In genomic region chr16:9525037-9525436, GRCh38 we compare ENCODE assay signal across 33 cellular contexts.
"Had no signal": no experiment of that assay in that cellular context is flagged by ENCODE, and none has a peak within 500 bp of the region (broad histone marks: within the 10 kb centered on the region; RNA-seq: fewer than 3 reads in every experiment).

No MANE protein-coding gene starts in this region.

- H3K9me3 ChIP-seq: adrenal gland, ascending aorta, breast epithelium, colonic mucosa, esophagus squamous epithelium, gastroesophageal sphincter had no signal

- H3K27ac Mint-ChIP-seq: activated CD4-positive, alpha-beta memory T cell treated with anti-CD3 and anti-CD28 coated beads for 36 hours; activated CD4-positive, alpha-beta T cell treated with anti-CD3 and anti-CD28 coated beads for 36 hours; activated CD4-positive, alpha-beta T cell treated with anti-CD3 and anti-CD28 coated beads, Interleukin-2, amount 10 ng/mL, durations not matched to agents 24 days and 14 days; activated CD8-positive, alpha-beta memory T cell treated with anti-CD3 and anti-CD28 coated beads, Interleukin-2, amount 10 ng/mL, durations not matched to agents 7 days and 5 days; activated CD8-positive, alpha-beta T cell treated with anti-CD3 and anti-CD28 coated beads, Interleukin-2, amount 10 ng/mL, durations not matched to agents 7 days and 5 days; activated naive CD4-positive, alpha-beta T cell treated with anti-CD3 and anti-CD28 coated beads for 36 hours; activated naive CD4-positive, alpha-beta T cell treated with anti-CD3 and anti-CD28 coated beads, Interleukin-2, amount 50 U/mL, for 24 hours; activated naive CD8-positive, alpha-beta T cell treated with anti-CD3 and anti-CD28 coated beads for 36 hours; activated naive CD8-positive, alpha-beta T cell treated with anti-CD3 and anti-CD28 coated beads, Interleukin-2, amount 50 U/mL, for 24 hours; activated T-helper 1 cell treated with anti-CD3 and anti-CD28 coated beads, Interleukin-12 subunit alpha, Interleukin-12 subunit beta, Interleukin-2, Interleukin-4 antibody, amounts not matched to agents 30 ng/mL and 10 ng/mL and 1 ng/mL, durations not matched to agents 14 hours and 24 hours and 36 hours; activated T-helper 2 cell treated with anti-CD3 and anti-CD28 coated beads, Interferon-gamma antibody, Interleukin-2, Interleukin-4, amounts not matched to agents 10 μg/mL and 5 μg/mL and 100 μg/mL, durations not matched to agents 14 hours and 24 hours and 36 hours; brain; T-helper 17 cell had no signal

- H3K27me3 ChIP-seq: adrenal gland, ascending aorta, cardiac muscle cell, colonic mucosa, esophagus squamous epithelium had no signal

- H3K4me1 ChIP-seq: adrenal gland, ascending aorta, breast epithelium, colonic mucosa, esophagus squamous epithelium had no signal

- DNase-seq: activated CD4-positive, alpha-beta memory T cell treated with anti-CD3 and anti-CD28 coated beads for 36 hours; activated CD4-positive, alpha-beta T cell treated with anti-CD3 and anti-CD28 coated beads for 36 hours; activated CD4-positive, alpha-beta T cell treated with anti-CD3 and anti-CD28 coated beads, Interleukin-2, amount 10 ng/mL, durations not matched to agents 24 days and 14 days; activated CD4-positive, CD25-positive, alpha-beta regulatory T cell; activated CD4-positive, CD25-positive, alpha-beta regulatory T cell treated with anti-CD3 and anti-CD28 coated beads, Interleukin-2, amount 50 U/mL, for 72 hours; activated CD8-positive, alpha-beta memory T cell treated with anti-CD3 and anti-CD28 coated beads, Interleukin-2, amount 10 ng/mL, durations not matched to agents 7 days and 5 days; activated CD8-positive, alpha-beta memory T cell treated with anti-CD3 and anti-CD28 coated beads, Interleukin-2, amount 50 U/mL, for 4 hours; activated CD8-positive, alpha-beta T cell treated with anti-CD3 and anti-CD28 coated beads, Interleukin-2, amount 10 ng/mL, durations not matched to agents 7 days and 5 days; activated effector memory CD4-positive, alpha-beta T cell treated with anti-CD3 and anti-CD28 coated beads, Interleukin-2, amount 50 U/mL, for 16 hours; activated naive CD4-positive, alpha-beta T cell treated with anti-CD3 and anti-CD28 coated beads for 36 hours; activated naive CD8-positive, alpha-beta T cell treated with anti-CD3 and anti-CD28 coated beads for 36 hours; activated naive CD8-positive, alpha-beta T cell treated with anti-CD3 and anti-CD28 coated beads, Interleukin-2, amount 50 U/mL, for 24 hours; activated T-cell treated with anti-CD3 and anti-CD28 coated beads, Interleukin-2, amount 50 U/mL, for 1 hour; activated T-cell treated with anti-CD3 and anti-CD28 coated beads, Interleukin-2, amount 50 U/mL, for 48 hours; adrenal gland; amygdala; central memory CD4-positive, alpha-beta T cell; cerebellar nuclear complex; colonic mucosa; effector CD8-positive, alpha-beta T cell; esophagus squamous epithelium; foreskin melanocyte; T-helper 1 cell; T-helper 17 cell had no signal

- H3K36me3 Mint-ChIP-seq: activated CD4-positive, alpha-beta memory T cell treated with anti-CD3 and anti-CD28 coated beads for 36 hours; activated CD8-positive, alpha-beta memory T cell treated with anti-CD3 and anti-CD28 coated beads, Interleukin-2, amount 10 ng/mL, durations not matched to agents 7 days and 5 days; activated naive CD4-positive, alpha-beta T cell treated with anti-CD3 and anti-CD28 coated beads, Interleukin-2, amount 50 U/mL, for 24 hours; activated naive CD8-positive, alpha-beta T cell treated with anti-CD3 and anti-CD28 coated beads for 36 hours; brain had no signal

- H3K4me1 Mint-ChIP-seq: activated CD4-positive, alpha-beta T cell treated with anti-CD3 and anti-CD28 coated beads for 36 hours; activated CD4-positive, alpha-beta T cell treated with anti-CD3 and anti-CD28 coated beads, Interleukin-2, amount 10 ng/mL, durations not matched to agents 24 days and 14 days; activated CD8-positive, alpha-beta memory T cell treated with anti-CD3 and anti-CD28 coated beads, Interleukin-2, amount 10 ng/mL, durations not matched to agents 7 days and 5 days; activated naive CD4-positive, alpha-beta T cell treated with anti-CD3 and anti-CD28 coated beads, Interleukin-2, amount 50 U/mL, for 24 hours; activated naive CD8-positive, alpha-beta T cell treated with anti-CD3 and anti-CD28 coated beads for 36 hours; activated naive CD8-positive, alpha-beta T cell treated with anti-CD3 and anti-CD28 coated beads, Interleukin-2, amount 50 U/mL, for 24 hours; T-helper 17 cell had no signal

- H3K27ac ChIP-seq: adrenal gland, ascending aorta, breast epithelium, cardiac muscle cell, colonic mucosa, epithelial cell of prostate, esophagus squamous epithelium, gastroesophageal sphincter had no signal

- H3K27me3 Mint-ChIP-seq: activated CD4-positive, alpha-beta memory T cell treated with anti-CD3 and anti-CD28 coated beads for 36 hours; activated CD4-positive, alpha-beta T cell treated with anti-CD3 and anti-CD28 coated beads for 36 hours; activated CD4-positive, alpha-beta T cell treated with anti-CD3 and anti-CD28 coated beads, Interleukin-2, amount 10 ng/mL, durations not matched to agents 24 days and 14 days; activated CD8-positive, alpha-beta memory T cell treated with anti-CD3 and anti-CD28 coated beads, Interleukin-2, amount 10 ng/mL, durations not matched to agents 7 days and 5 days; activated naive CD4-positive, alpha-beta T cell treated with anti-CD3 and anti-CD28 coated beads, Interleukin-2, amount 50 U/mL, for 24 hours; activated naive CD8-positive, alpha-beta T cell treated with anti-CD3 and anti-CD28 coated beads for 36 hours; activated naive CD8-positive, alpha-beta T cell treated with anti-CD3 and anti-CD28 coated beads, Interleukin-2, amount 50 U/mL, for 24 hours; T-helper 17 cell had no signal

- H3K4me3 Mint-ChIP-seq: activated CD4-positive, alpha-beta memory T cell treated with anti-CD3 and anti-CD28 coated beads for 36 hours; activated CD4-positive, alpha-beta T cell treated with anti-CD3 and anti-CD28 coated beads for 36 hours; activated CD4-positive, alpha-beta T cell treated with anti-CD3 and anti-CD28 coated beads, Interleukin-2, amount 10 ng/mL, durations not matched to agents 24 days and 14 days; activated CD8-positive, alpha-beta memory T cell treated with anti-CD3 and anti-CD28 coated beads, Interleukin-2, amount 10 ng/mL, durations not matched to agents 7 days and 5 days; activated CD8-positive, alpha-beta T cell treated with anti-CD3 and anti-CD28 coated beads, Interleukin-2, amount 10 ng/mL, durations not matched to agents 7 days and 5 days; activated naive CD4-positive, alpha-beta T cell treated with anti-CD3 and anti-CD28 coated beads for 36 hours; activated naive CD4-positive, alpha-beta T cell treated with anti-CD3 and anti-CD28 coated beads, Interleukin-2, amount 50 U/mL, for 24 hours; activated naive CD8-positive, alpha-beta T cell treated with anti-CD3 and anti-CD28 coated beads for 36 hours; activated naive CD8-positive, alpha-beta T cell treated with anti-CD3 and anti-CD28 coated beads, Interleukin-2, amount 50 U/mL, for 24 hours; activated T-helper 1 cell treated with anti-CD3 and anti-CD28 coated beads, Interleukin-12 subunit alpha, Interleukin-12 subunit beta, Interleukin-2, Interleukin-4 antibody, amounts not matched to agents 30 ng/mL and 10 ng/mL and 1 ng/mL, durations not matched to agents 14 hours and 24 hours and 36 hours; brain; T-helper 17 cell had no signal

- H3K9me3 Mint-ChIP-seq: brain had no signal
